Comparison of ENCODE assay signal across 21 cellular contexts in the genomic region with DNA sequence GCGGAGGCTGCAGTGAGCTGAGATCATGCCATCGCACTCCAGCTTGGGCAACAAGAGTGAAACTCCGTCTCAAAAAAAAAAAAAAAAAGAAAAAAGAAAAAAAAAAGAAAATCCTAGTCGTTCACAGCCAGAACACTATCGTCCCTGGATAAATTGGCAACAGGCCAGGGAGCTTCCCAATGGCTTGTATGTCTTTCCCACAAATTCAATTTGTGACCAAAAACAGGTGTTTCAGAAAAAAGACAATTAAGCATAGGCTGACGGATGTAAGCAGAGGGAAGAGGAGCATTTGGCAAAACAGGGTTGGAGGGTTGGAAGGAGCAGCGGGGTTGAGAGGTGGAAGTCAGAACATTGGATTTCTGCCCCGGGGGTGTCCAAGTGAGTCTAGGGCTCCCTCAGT. TPM values are rescaled to one million over a fixed set of nuclear protein-coding genes. Genes with fewer than 3 reads are reported as not detected.
DNase-seq lines count a peak whose midpoint lies in the region; ATAC-seq and TF ChIP-seq lines count a peak whose summit lies in the region.
"Had no signal": no experiment of that assay in that cellular context is flagged by ENCODE, and none has a peak within 500 bp of the region (broad histone marks: within the 10 kb centered on the region; RNA-seq: fewer than 3 reads in every experiment).

No MANE protein-coding gene starts in this region.

- no peaks in the 10 kb centered on the region for H3K4me1 Mint-ChIP-seq in stimulated activated naive CD8-positive, alpha-beta T cell treated with anti-CD3 and anti-CD28 coated beads, Interleukin-15, amount 100 ng/mL, for 72 hours
- no peaks in the 10 kb centered on the region for H3K4me1 Mint-ChIP-seq in neural crest cell
- H3K4me1 Mint-ChIP-seq: CD4-positive, alpha-beta memory T cell had no signal

- H2AFZ ChIP-seq in OCI-LY7 (ENCODE audit: low read length) = no peak overlapping the region

- POLR2A ChIA-PET in OCI-LY7 (lab: Charles Lee) = no interaction called here

- CTCF ChIA-PET in OCI-LY7 (lab: Charles Lee; ENCODE audit: unreplicated experiment) = no interaction called here

- H3K36me3 ChIP-seq in SJCRH30 (no peaks in the 10 kb centered on the region), OCI-LY7 (ENCODE audit: insufficient read depth, low read length) (no peaks in the 10 kb centered on the region), upper lobe of right lung (no peaks in the 10 kb centered on the region)
- H3K36me3 ChIP-seq: BLaER1 had no signal

- no peaks in the 10 kb centered on the region for H3K79me2 ChIP-seq in OCI-LY7 (ENCODE audit: insufficient read depth, low read depth, low read length)

- no peak overlapping the region for H3K27ac ChIP-seq in SJCRH30
- no peak overlapping the region for H3K27ac ChIP-seq in OCI-LY7 (ENCODE audit: low read depth, low read length, poor library complexity, severe bottlenecking)
- no peak overlapping the region for H3K27ac ChIP-seq in upper lobe of right lung
- H3K27ac ChIP-seq: BLaER1 had no signal

- H3K9me3 ChIP-seq in SJCRH30 (replicated peaks) (no peaks in the 10 kb centered on the region), OCI-LY7 (ENCODE audit: low read length) (no peaks in the 10 kb centered on the region), upper lobe of right lung (no peaks in the 10 kb centered on the region)

- H3K4me1 ChIP-seq in SJCRH30 (no peaks in the 10 kb centered on the region), OCI-LY7 (ENCODE audit: insufficient read depth, low read length, poor library complexity, severe bottlenecking) (no peaks in the 10 kb centered on the region), upper lobe of right lung (no peaks in the 10 kb centered on the region)

- DNase-seq in NCI-H82 (lab: John Stamatoyannopoulos, UW) (peak; percentile 10), NCI-H82 treated with DMSO at 0.1 percent for 48 hours (lab: John Stamatoyannopoulos, UW; ENCODE audit: unreplicated experiment) (no peak), SJCRH30 (peak; percentile 65 to 84), neural crest cell (ENCODE audit: low read depth, low spot score) (no peak), OCI-LY7 (ENCODE audit: low spot score) (no peak), upper lobe of right lung (no peak)
- DNase-seq in stimulated activated naive CD8-positive, alpha-beta T cell treated with anti-CD3 and anti-CD28 coated beads, Interleukin-15, amount 100 ng/mL, for 72 hours = no peak
- DNase-seq in stimulated activated naive CD8-positive, alpha-beta T cell treated with anti-CD3 and anti-CD28 coated beads, Interleukin-15, Interleukin-2, amounts not matched to agents 100 U/mL and 50 U/mL, for 24 hours = no peak
- DNase-seq: AML-193; CD4-positive, alpha-beta memory T cell; DMS153; DMS79; GF-D8; GOT3; HFFc6; IMR-90 had no signal

- TF ChIP-seq CTCF in neural crest cell (conservative IDR thresholded peaks at IDR 0.05) (no peak), OCI-LY7 (conservative IDR thresholded peaks at IDR 0.05; ENCODE audit: low read length) (no peak), upper lobe of right lung (IDR thresholded peaks at IDR 0.05) (no peak)

- H3K36me3 Mint-ChIP-seq in neural crest cell (ENCODE audit: low read depth) = no peaks in the 10 kb centered on the region
- H3K36me3 Mint-ChIP-seq: CD14-positive monocyte; CD4-positive, alpha-beta memory T cell had no signal

- H3K27me3 Mint-ChIP-seq in stimulated activated naive CD8-positive, alpha-beta T cell treated with anti-CD3 and anti-CD28 coated beads, Interleukin-15, amount 100 ng/mL, for 72 hours = peaks cover 30% of the 10 kb centered on the region
- peaks cover 19% of the 10 kb centered on the region for H3K27me3 Mint-ChIP-seq in neural crest cell (ENCODE audit: low read depth)

- no peaks in the 10 kb centered on the region for H3K9me2 ChIP-seq in OCI-LY7 (ENCODE audit: insufficient read depth, low read length)

- no peak overlapping the region for H3K4me2 ChIP-seq in OCI-LY7 (ENCODE audit: low read length)
- H3K4me2 ChIP-seq: BLaER1 had no signal

- peak overlapping the region; percentile 80 to 90 for H3K27ac Mint-ChIP-seq in stimulated activated naive CD8-positive, alpha-beta T cell treated with anti-CD3 and anti-CD28 coated beads, Interleukin-15, amount 100 ng/mL, for 72 hours
- peak overlapping the region; percentile 6 for H3K27ac Mint-ChIP-seq in neural crest cell (ENCODE audit: unreplicated experiment)
- H3K27ac Mint-ChIP-seq: CD4-positive, alpha-beta memory T cell; HFFc6 had no signal

- intact Hi-C loops in OCI-LY7 (cut with micrococcal nuclease; ENCODE audit: unreplicated experiment) (no loop called here), upper lobe of right lung (cut with DNase I) (no loop called here)

- H3K27me3 ChIP-seq in SJCRH30 (no peaks in the 10 kb centered on the region), upper lobe of right lung (peaks cover 6% of the 10 kb centered on the region)
- H3K27me3 ChIP-seq: BLaER1 had no signal

- H3K4me3 ChIP-seq in SJCRH30 (no peak overlapping the region), OCI-LY7 (ENCODE audit: low read depth, low read length, poor library complexity, severe bottlenecking) (no peak overlapping the region), upper lobe of right lung (no peak overlapping the region)
- H3K4me3 ChIP-seq: BLaER1 had no signal

- no peak for ATAC-seq in stimulated activated naive CD8-positive, alpha-beta T cell treated with anti-CD3 and anti-CD28 coated beads, Interleukin-15, amount 100 ng/mL, for 72 hours
- no peak for ATAC-seq in stimulated activated naive CD8-positive, alpha-beta T cell treated with anti-CD3 and anti-CD28 coated beads, Interleukin-15, Interleukin-2, amounts not matched to agents 100 U/mL and 50 U/mL, for 24 hours
- no peak for ATAC-seq in upper lobe of right lung
- ATAC-seq: HCT116 had no signal

- no peaks in the 10 kb centered on the region for H4K20me1 ChIP-seq in OCI-LY7 (ENCODE audit: insufficient read depth, low read length)
- H4K20me1 ChIP-seq: BLaER1 had no signal

- no TSS peak for BruUV-seq in OCI-LY7 (replicated peaks; lab: Mats Ljungman, UMichigan)

- peaks cover 0 to 5% of the 10 kb centered on the region in 2 donors for H3K9me3 Mint-ChIP-seq in stimulated activated naive CD8-positive, alpha-beta T cell treated with anti-CD3 and anti-CD28 coated beads, Interleukin-15, amount 100 ng/mL, for 72 hours
- H3K9me3 Mint-ChIP-seq in neural crest cell = no peaks in the 10 kb centered on the region
- H3K9me3 Mint-ChIP-seq: CD4-positive, alpha-beta memory T cell; HFFc6 had no signal

- no peak overlapping the region for H3K4me3 Mint-ChIP-seq in stimulated activated naive CD8-positive, alpha-beta T cell treated with anti-CD3 and anti-CD28 coated beads, Interleukin-15, amount 100 ng/mL, for 72 hours
- H3K4me3 Mint-ChIP-seq in neural crest cell = no peak overlapping the region
- H3K4me3 Mint-ChIP-seq: CD4-positive, alpha-beta memory T cell; HFFc6 had no signal

RNA-seq across cellular contexts. Expression of a gene that starts 8.5 kb away (rescaled TPM):
- total RNA-seq in SJCRH30 (2014; rRNA removed; shearing (Covaris generic)) = not detected in 2 replicates
- total RNA-seq in neural crest cell = not detected in 2 replicates
- not detected in 2 replicates for total RNA-seq in OCI-LY7 (2014; rRNA removed; shearing (Covaris generic))
- total RNA-seq in OCI-LY7 (2022) = not detected in 2 replicates
- total RNA-seq in upper lobe of right lung = not detected
- total RNA-seq: CD4-positive, alpha-beta memory T cell; Daoy; H7; HFFc6; IMR-90 had no signal

RNA-seq across cellular contexts. Expression of a gene that starts 27.1 kb away (rescaled TPM):
- 25.6 and 30.6 TPM in 2 replicates for total RNA-seq in SJCRH30 (2014; rRNA removed; shearing (Covaris generic))
- total RNA-seq in neural crest cell (29.5 and 31.4 TPM in 2 replicates), OCI-LY7 (2022) (53.1 and 70.0 TPM in 2 replicates), upper lobe of right lung (57.9 TPM)
- total RNA-seq in OCI-LY7 (2014; rRNA removed; shearing (Covaris generic)) = 46.9 and 56.0 TPM in 2 replicates

RNA-seq across cellular contexts. Expression of a gene that starts 54.4 kb away (rescaled TPM):
- total RNA-seq in SJCRH30 (2014; rRNA removed; shearing (Covaris generic)) = not detected in 2 replicates
- total RNA-seq in neural crest cell (not detected in 2 replicates), OCI-LY7 (2022) (not detected in 2 replicates), upper lobe of right lung (not detected)
- total RNA-seq in OCI-LY7 (2014; rRNA removed; shearing (Covaris generic)) = not detected in 2 replicates
- total RNA-seq: CD4-positive, alpha-beta memory T cell; Daoy; H7; HFFc6; IMR-90 had no signal

Comparison
In these comparisons a context has a peak if more than half of its experiments do, and no peak if none do; other contexts are left out.
1. DNase-seq: peak in NCI-H82 (single experiment) and SJCRH30 (2 of 2); none in NCI-H82 treated with DMSO at 0.1 percent for 48 hours (single experiment), stimulated activated naive CD8-positive, alpha-beta T cell treated with anti-CD3 and anti-CD28 coated beads, Interleukin-15, amount 100 ng/mL, for 72 hours (0 of 2), stimulated activated naive CD8-positive, alpha-beta T cell treated with anti-CD3 and anti-CD28 coated beads, Interleukin-15, Interleukin-2, amounts not matched to agents 100 U/mL and 50 U/mL, for 24 hours (single experiment), neural crest cell (single experiment), OCI-LY7 (single experiment) and upper lobe of right lung (single experiment).